19 cellular contexts compared by ENCODE assay signal in the genomic region with DNA sequence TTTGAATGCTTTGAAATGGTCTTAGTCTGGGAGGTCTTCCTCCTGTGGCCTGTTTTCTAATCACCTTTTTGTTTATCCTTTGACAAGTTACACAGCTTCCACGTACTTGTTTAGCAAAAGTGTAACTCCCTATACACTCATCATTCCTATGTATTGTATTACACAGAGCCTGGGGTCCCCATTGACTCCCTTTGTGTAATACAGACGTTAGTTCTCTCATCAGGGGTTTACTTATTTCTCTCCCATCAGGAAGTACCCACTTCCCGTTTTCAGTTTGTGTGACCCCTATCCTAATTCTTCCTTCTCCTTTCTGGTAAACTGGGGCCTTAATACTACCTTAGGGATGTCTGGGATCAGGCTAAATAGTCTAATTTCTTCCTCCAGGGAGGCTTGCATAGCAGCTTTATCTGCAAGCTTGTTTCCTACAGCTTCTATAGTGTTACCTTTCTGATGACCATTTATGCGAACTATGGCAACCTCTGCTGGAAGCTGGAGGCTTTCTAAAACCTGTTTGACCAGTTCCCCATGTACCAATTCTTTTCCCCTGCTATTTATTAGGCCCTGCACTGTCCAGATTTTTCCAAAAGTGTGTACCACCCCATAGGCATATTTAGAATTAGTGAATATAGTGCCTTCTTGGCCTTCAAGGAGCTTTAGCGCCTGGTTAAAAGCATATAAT. TPM values are rescaled to one million over a fixed set of nuclear protein-coding genes. Genes with fewer than 3 reads are reported as not detected.
DNase-seq lines count a peak whose midpoint lies in the region; ATAC-seq and TF ChIP-seq lines count a peak whose summit lies in the region.
"Had no signal": no experiment of that assay in that cellular context is flagged by ENCODE, and none has a peak within 500 bp of the region (broad histone marks: within the 10 kb centered on the region; RNA-seq: fewer than 3 reads in every experiment).

No MANE protein-coding gene starts in this region.

- 63 to 74% methylated on average over 5 of the region's 5 CpGs for WGBS in esophagus squamous epithelium, 2 donors

- peak overlapping the region; percentile 50 for H3K27ac ChIP-seq in BLaER1
- H3K27ac ChIP-seq in OCI-LY7 (ENCODE audit: low read depth, low read length, poor library complexity, severe bottlenecking): peak overlapping the region; percentile 6
- H3K27ac ChIP-seq in esophagus squamous epithelium: peak overlapping the region in 2 of 4 donors; percentile 56 to 66
- H3K27ac ChIP-seq: psoas muscle had no signal

- no peaks in the 10 kb centered on the region for H3K9me2 ChIP-seq in OCI-LY7 (ENCODE audit: insufficient read depth, low read length)

- ATAC-seq in esophagus mucosa (peak; percentile 57), GM18498 (IDR thresholded peaks at IDR 0.05; ENCODE audit: unreplicated experiment) (no peak), GM21528 (IDR thresholded peaks at IDR 0.05; ENCODE audit: low FRiP score, unreplicated experiment) (no peak)
- ATAC-seq: left ventricle myocardium superior, psoas muscle had no signal

- intact Hi-C loops in OCI-LY7 (cut with micrococcal nuclease; ENCODE audit: unreplicated experiment) (no loop called here), esophagus squamous epithelium (cut with DNase I) (no loop called here)

- TF ChIP-seq CTCF in OCI-LY7 (conservative IDR thresholded peaks at IDR 0.05; ENCODE audit: low read length): no peak
- peak in 1 of 6 experiments; percentile 10 for TF ChIP-seq CTCF in esophagus squamous epithelium (IDR thresholded peaks at IDR 0.05)

- H2AFZ ChIP-seq in OCI-LY7 (ENCODE audit: low read length): no peak overlapping the region

- H3K79me2 ChIP-seq in OCI-LY7 (ENCODE audit: insufficient read depth, low read depth, low read length): peaks cover 100% of the 10 kb centered on the region

- no TSS peak for BruUV-seq in OCI-LY7 (replicated peaks; lab: Mats Ljungman, UMichigan)

- no peak for TF ChIP-seq POLR2A in esophagus squamous epithelium (IDR thresholded peaks at IDR 0.05)

- H3K4me3 ChIP-seq in BLaER1: no peak overlapping the region
- H3K4me3 ChIP-seq in OCI-LY7 (ENCODE audit: low read depth, low read length, poor library complexity, severe bottlenecking): no peak overlapping the region
- H3K4me3 ChIP-seq in esophagus squamous epithelium: no peak overlapping the region
- H3K4me3 ChIP-seq: psoas muscle, spleen had no signal

- peak overlapping the region; percentile 56 for H3K4me2 ChIP-seq in BLaER1
- H3K4me2 ChIP-seq in OCI-LY7 (ENCODE audit: low read length): 0 out of 2 replicates have a peak overlapping the region, but pooled peaks have one; percentile 8

- H3K9ac ChIP-seq in BLaER1: no peak overlapping the region

- POLR2A ChIA-PET in OCI-LY7 (lab: Charles Lee): interaction anchor here (0.6 to 1.4 kb wide), 5 partner anchors 17 to 1292 kb away, joined by 3 to 6 read pairs (median 4); no protein-coding TSS in a partner anchor

- peaks cover 78% of the 10 kb centered on the region for H4K20me1 ChIP-seq in BLaER1
- no peaks in the 10 kb centered on the region for H4K20me1 ChIP-seq in OCI-LY7 (ENCODE audit: insufficient read depth, low read length)

- H3K27me3 ChIP-seq in BLaER1 (no peaks in the 10 kb centered on the region), esophagus squamous epithelium (no peaks in the 10 kb centered on the region)
- H3K27me3 ChIP-seq: spleen had no signal

- H3K36me3 ChIP-seq in BLaER1 (peaks cover 63% of the 10 kb centered on the region), OCI-LY7 (ENCODE audit: insufficient read depth, low read length) (peaks cover 89% of the 10 kb centered on the region), esophagus squamous epithelium (peaks cover 0 to 15% (median 0%) of the 10 kb centered on the region in 3 donors)

- CTCF ChIA-PET in OCI-LY7 (lab: Charles Lee; ENCODE audit: unreplicated experiment): no interaction called here

- DNase-seq in DMS53 treated with DMSO at 0.1 percent for 48 hours (lab: John Stamatoyannopoulos, UW; ENCODE audit: unreplicated experiment) (peak; percentile 8), OCI-LY7 (ENCODE audit: low spot score) (no peak), HCEC 1CT (no peak), esophagus squamous epithelium (lab: John Stamatoyannopoulos, UW) (no peak)
- DNase-seq: activated CD4-positive, alpha-beta T cell treated with anti-CD3 and anti-CD28 coated beads for 4 hours; activated CD8-positive, alpha-beta memory T cell treated with anti-CD3 and anti-CD28 coated beads, Interleukin-2, amount 50 U/mL, for 48 hours; activated naive CD4-positive, alpha-beta T cell treated with anti-CD3 and anti-CD28 coated beads, Interleukin-2, amount 50 U/mL, for 16 hours; AML-193; DMS79; left ventricle myocardium superior; NCI-H2029; psoas muscle; SHP77; spleen; T-helper 9 cell had no signal

- H3K4me1 ChIP-seq in BLaER1: peaks cover 40% of the 10 kb centered on the region
- H3K4me1 ChIP-seq in OCI-LY7 (ENCODE audit: insufficient read depth, low read length, poor library complexity, severe bottlenecking): peaks cover 33% of the 10 kb centered on the region
- H3K4me1 ChIP-seq in esophagus squamous epithelium: peaks cover 3 to 80% (median 29%) of the 10 kb centered on the region in 3 donors

- H3K9me3 ChIP-seq in BLaER1 (peaks cover 52% of the 10 kb centered on the region), OCI-LY7 (ENCODE audit: low read length) (peaks cover 29% of the 10 kb centered on the region), esophagus squamous epithelium (no peaks in the 10 kb centered on the region)
- H3K9me3 ChIP-seq: psoas muscle had no signal

RNA-seq across cellular contexts. Expression of a gene that starts 22.4 kb away (rescaled TPM):
- total RNA-seq in OCI-LY7 (2014; rRNA removed; shearing (Covaris generic)): 20.1 and 27.1 TPM in 2 replicates
- total RNA-seq in OCI-LY7 (2022) (50.7 and 60.4 TPM in 2 replicates), esophagus mucosa (77.3 TPM), esophagus squamous epithelium (10 to 100 TPM; 42.9 to 71.9 (median 51.7) TPM)

RNA-seq across cellular contexts. Expression of a gene that starts 43.1 kb away (rescaled TPM):
- total RNA-seq in OCI-LY7 (2014; rRNA removed; shearing (Covaris generic)): 125 and 186 TPM in 2 replicates
- 337 and 398 TPM in 2 replicates for total RNA-seq in OCI-LY7 (2022)
- total RNA-seq in esophagus mucosa: 37.3 TPM
- 10 to 100 TPM; 25.0 to 56.6 (median 40.2) TPM for total RNA-seq in esophagus squamous epithelium
